8 cellular contexts compared by ENCODE assay signal in genomic region chr5:41903892-41904799, GRCh38. TPM values are rescaled to one million over a fixed set of nuclear protein-coding genes. Genes with fewer than 3 reads are reported as not detected.
DNase-seq lines count a peak whose midpoint lies in the region; ATAC-seq and TF ChIP-seq lines count a peak whose summit lies in the region.

RIMOC1 (plus strand) TSS chr5:41904344; CDS start chr5:41904368, 24 bp downstream.

- TF ChIP-seq CTCF in LNCaP clone FGC (IDR thresholded peaks at IDR 0.05; ENCODE audit: control insufficient read depth, extremely low read depth, insufficient read depth) (no peak), RWPE1 (conservative IDR thresholded peaks at IDR 0.05; ENCODE audit: low read depth) (no peak)

- peak within 1 kb of the TSS; percentile 78 for H3K27ac ChIP-seq in RWPE1

- H3K4me1 Mint-ChIP-seq in activated T-helper 17 cell treated with anti-CD3 and anti-CD28 coated beads, Interleukin-2, amount 50 U/mL, for 72 hours: peaks cover 31% of the 10 kb centered on the region
- peaks cover 27 to 34% (median 31%) of the 10 kb centered on the region in 3 donors for H3K4me1 Mint-ChIP-seq in naive B cell
- H3K4me1 Mint-ChIP-seq in stimulated activated memory B cell treated with anti-CD40 and anti-IgM and Interleukin-4, amounts not matched to agents 10 μg/mL and 1 μg/mL and 100 μg/mL, for 72 hours: peaks cover 26% of the 10 kb centered on the region

- POLR2A ChIA-PET in RWPE1 (lab: Yijun Ruan, JAX; ENCODE audit: low non-redundant PET): interaction anchor here (0.6 to 1.8 kb wide), 4 partner anchors 21 to 37 kb away, joined by 3 to 7 read pairs (median 4); partner anchors contain the start of genes FBXO4 and OXCT1

- H3K27ac Mint-ChIP-seq in activated T-helper 17 cell treated with anti-CD3 and anti-CD28 coated beads, Interleukin-2, amount 50 U/mL, for 72 hours: peak within 1 kb of the TSS; percentile 96
- peak within 1 kb of the TSS; percentile 99 to 100 (median 100) for H3K27ac Mint-ChIP-seq in naive B cell
- peak within 1 kb of the TSS; percentile 89 for H3K27ac Mint-ChIP-seq in stimulated activated memory B cell treated with anti-CD40 and anti-IgM and Interleukin-4, amounts not matched to agents 10 μg/mL and 1 μg/mL and 100 μg/mL, for 72 hours

- peaks cover 48% of the 10 kb centered on the region for H3K36me3 Mint-ChIP-seq in activated T-helper 17 cell treated with anti-CD3 and anti-CD28 coated beads, Interleukin-2, amount 50 U/mL, for 72 hours (ENCODE audit: low read depth)
- peaks cover 0 to 6% of the 10 kb centered on the region in 2 donors for H3K36me3 Mint-ChIP-seq in naive B cell
- peaks cover 15% of the 10 kb centered on the region for H3K36me3 Mint-ChIP-seq in stimulated activated memory B cell treated with anti-CD40 and anti-IgM and Interleukin-4, amounts not matched to agents 10 μg/mL and 1 μg/mL and 100 μg/mL, for 72 hours

- peak within 1 kb of the TSS; percentile 84 for H3K4me3 Mint-ChIP-seq in activated T-helper 17 cell treated with anti-CD3 and anti-CD28 coated beads, Interleukin-2, amount 50 U/mL, for 72 hours
- H3K4me3 Mint-ChIP-seq in naive B cell: peak within 1 kb of the TSS; percentile 90 to 99 (median 98)
- peak within 1 kb of the TSS; percentile 89 for H3K4me3 Mint-ChIP-seq in stimulated activated memory B cell treated with anti-CD40 and anti-IgM and Interleukin-4, amounts not matched to agents 10 μg/mL and 1 μg/mL and 100 μg/mL, for 72 hours

- CTCF ChIA-PET in RWPE1 (lab: Yijun Ruan, JAX): interaction anchor here (0.5 to 1.1 kb wide), 3 partner anchors 40 to 634 kb away, joined by 3 read pairs; no protein-coding TSS in a partner anchor

- peak; percentile 96 for ATAC-seq in activated T-helper 17 cell treated with anti-CD3 and anti-CD28 coated beads, Interleukin-2, amount 50 U/mL, for 72 hours (replicated peaks)
- ATAC-seq in naive B cell (ENCODE audit: low read depth in 2 of 2): peak; percentile 86 to 87
- ATAC-seq in stimulated activated memory B cell treated with anti-CD40 and anti-IgM and Interleukin-4, amounts not matched to agents 10 μg/mL and 1 μg/mL and 100 μg/mL, for 72 hours: peak; percentile 99

- H3K27me3 Mint-ChIP-seq in activated T-helper 17 cell treated with anti-CD3 and anti-CD28 coated beads, Interleukin-2, amount 50 U/mL, for 72 hours: no peaks in the 10 kb centered on the region
- H3K27me3 Mint-ChIP-seq in naive B cell: peaks cover 5 to 11% (median 6%) of the 10 kb centered on the region in 3 donors
- H3K27me3 Mint-ChIP-seq in stimulated activated memory B cell treated with anti-CD40 and anti-IgM and Interleukin-4, amounts not matched to agents 10 μg/mL and 1 μg/mL and 100 μg/mL, for 72 hours: no peaks in the 10 kb centered on the region

- no peaks in the 10 kb centered on the region for H3K9me3 Mint-ChIP-seq in activated T-helper 17 cell treated with anti-CD3 and anti-CD28 coated beads, Interleukin-2, amount 50 U/mL, for 72 hours
- H3K9me3 Mint-ChIP-seq in naive B cell: peaks cover 0 to 3% (median 0%) of the 10 kb centered on the region in 7 donors
- no peaks in the 10 kb centered on the region for H3K9me3 Mint-ChIP-seq in stimulated activated memory B cell treated with anti-CD40 and anti-IgM and Interleukin-4, amounts not matched to agents 10 μg/mL and 1 μg/mL and 100 μg/mL, for 72 hours

- DNase-seq in Daoy (ENCODE audit: low read depth) (peak; percentile 98), GOT3 (lab: John Stamatoyannopoulos, UW) (peak; percentile 95), LNCaP clone FGC (ENCODE audit: low read depth) (peak; percentile 99), RWPE1 (ENCODE audit: low spot score) (peak; percentile 99), fibroblast of gingiva (ENCODE audit: low read depth) (peak; percentile 100), naive B cell (peak; percentile 98)

- H3K4me3 ChIP-seq in LNCaP clone FGC (ENCODE audit: low read depth, low read length): peak within 1 kb of the TSS; percentile 94

RNA-seq across cellular contexts. Expression of gene RIMOC1, which starts in this region (rescaled TPM):
- 8.1 and 9.9 TPM in 2 replicates for total RNA-seq in Daoy (2014; rRNA removed; shearing (Covaris generic))
- total RNA-seq in activated T-helper 17 cell treated with anti-CD3 and anti-CD28 coated beads, Interleukin-2, amount 50 U/mL, for 72 hours: 10 to 100 TPM; 29.7 to 32.7 TPM
- polyA plus RNA-seq in naive B cell (ENCODE audit: low read depth in 6 of 6): 10 to 100 TPM in 5 of 6 donors, 1 to 10 TPM in 1; 2.9 to 19.8 (median 14.6) TPM

Comparison
In these comparisons a context has a peak if more than half of its experiments do, and no peak if none do; other contexts are left out.
1. Peak in every context shown above with its lines: DNase-seq, ATAC-seq, H3K4me3 ChIP-seq and H3K27ac ChIP-seq.